ENCODE assay signal across 22 cellular contexts in genomic region chr5:124395287-124395686, GRCh38.
DNase-seq lines count a peak whose midpoint lies in the region; ATAC-seq and TF ChIP-seq lines count a peak whose summit lies in the region.
"Had no signal": no experiment of that assay in that cellular context is flagged by ENCODE, and none has a peak within 500 bp of the region (broad histone marks: within the 10 kb centered on the region; RNA-seq: fewer than 3 reads in every experiment).

No MANE protein-coding gene starts in this region.

- TF ChIP-seq CTCF in left ventricle myocardium inferior (IDR thresholded peaks at IDR 0.05; ENCODE audit: borderline replicate concordance) (no peak), Peyer's patch (IDR thresholded peaks at IDR 0.05) (no peak)

- peaks cover 3 to 10% of the 10 kb centered on the region in 2 donors for H3K9me3 Mint-ChIP-seq in activated naive CD4-positive, alpha-beta T cell treated with anti-CD3 and anti-CD28 coated beads, Interleukin-2, amount 50 U/mL, for 72 hours
- H3K9me3 Mint-ChIP-seq: T-helper 1 cell treated with Interleukin-12 subunit alpha and Interleukin-12 subunit beta and Interleukin-4 antibody, amounts not matched to agents 30 μg/mL and 1 μg/mL, for 36 hours had no signal

- H3K27ac Mint-ChIP-seq in activated naive CD4-positive, alpha-beta T cell treated with anti-CD3 and anti-CD28 coated beads, Interleukin-2, amount 50 U/mL, for 72 hours = no peak overlapping the region
- H3K27ac Mint-ChIP-seq: activated naive CD8-positive, alpha-beta T cell; CD8-positive, alpha-beta memory T cell; naive B cell; T-helper 1 cell treated with Interleukin-12 subunit alpha and Interleukin-12 subunit beta and Interleukin-4 antibody, amounts not matched to agents 30 μg/mL and 1 μg/mL, for 36 hours had no signal

- H3K36me3 ChIP-seq in left ventricle myocardium inferior (no peaks in the 10 kb centered on the region), Peyer's patch (no peaks in the 10 kb centered on the region)
- H3K36me3 ChIP-seq: vagina had no signal

- H3K27me3 ChIP-seq in left ventricle myocardium inferior (ENCODE audit: low read depth) (no peaks in the 10 kb centered on the region), Peyer's patch (no peaks in the 10 kb centered on the region)
- H3K27me3 ChIP-seq: vagina had no signal

- intact Hi-C loops in Right ventricle myocardium superior (cut with DNase I) (no loop called here), left ventricle myocardium inferior (cut with micrococcal nuclease) (no loop called here)

- no peak for DNase-seq in Right ventricle myocardium superior
- no peak for DNase-seq in left ventricle myocardium inferior
- DNase-seq in astrocyte of the hippocampus (ENCODE audit: low read depth, low spot score) = peak; percentile 73
- DNase-seq in left kidney (ENCODE audit: low read depth, low spot score) = peak; percentile 82
- DNase-seq in substantia nigra (lab: John Stamatoyannopoulos, UW) = peak in 40 of 49 donors; percentile 4 to 68 (median 41)
- no peak for DNase-seq in activated CD4-positive, alpha-beta T cell treated with anti-CD3 and anti-CD28 coated beads, Interleukin-2, amount 50 U/mL, for 48 hours
- no peak for DNase-seq in Peyer's patch
- no peak for DNase-seq in activated naive CD4-positive, alpha-beta T cell treated with anti-CD3 and anti-CD28 coated beads, Interleukin-2, amount 50 U/mL, for 72 hours (ENCODE audit: low spot score in 2 of 2)
- DNase-seq: activated CD4-positive, alpha-beta T cell treated with anti-CD3 and anti-CD28 coated beads for 1 hour; activated CD8-positive, alpha-beta memory T cell treated with anti-CD3 and anti-CD28 coated beads, Interleukin-2, amount 50 U/mL, for 48 hours; CD8-positive, alpha-beta memory T cell; erythroblast; IMR-90; naive B cell; NCI-H510A treated with DMSO at 0.1 percent for 48 hours; PC-9; stimulated activated naive CD8-positive, alpha-beta T cell treated with anti-CD3 and anti-CD28 coated beads, Interleukin-15, Interleukin-2, amounts not matched to agents 100 U/mL and 50 U/mL, for 24 hours had no signal

- no peaks in the 10 kb centered on the region for H3K36me3 Mint-ChIP-seq in activated naive CD4-positive, alpha-beta T cell treated with anti-CD3 and anti-CD28 coated beads, Interleukin-2, amount 50 U/mL, for 72 hours
- H3K36me3 Mint-ChIP-seq: activated naive CD8-positive, alpha-beta T cell; CD8-positive, alpha-beta memory T cell had no signal

- no peak for TF ChIP-seq POLR2A in Peyer's patch (IDR thresholded peaks at IDR 0.05)

- ATAC-seq in Right ventricle myocardium superior (ENCODE audit: poor library complexity) = peak; percentile 55
- no peak for ATAC-seq in activated naive CD4-positive, alpha-beta T cell treated with anti-CD3 and anti-CD28 coated beads, Interleukin-2, amount 50 U/mL, for 72 hours
- ATAC-seq: left lobe of liver; stimulated activated naive CD8-positive, alpha-beta T cell treated with anti-CD3 and anti-CD28 coated beads, Interleukin-15, Interleukin-2, amounts not matched to agents 100 U/mL and 50 U/mL, for 24 hours had no signal

- H3K9me3 ChIP-seq in left ventricle myocardium inferior (replicated peaks) (peaks cover 13% of the 10 kb centered on the region), Peyer's patch (peaks cover 0 to 4% (median 0%) of the 10 kb centered on the region in 4 donors)

- H3K27ac ChIP-seq in left ventricle myocardium inferior (replicated peaks) = no peak overlapping the region
- peak overlapping the region; percentile 81 for H3K27ac ChIP-seq in substantia nigra (ENCODE audit: low read depth, low read length, poor library complexity, severe bottlenecking)
- H3K27ac ChIP-seq in Peyer's patch = no peak overlapping the region
- H3K27ac ChIP-seq: PC-9, skin epidermis, vagina had no signal

- H3K4me1 ChIP-seq in left ventricle myocardium inferior (peaks cover 23% of the 10 kb centered on the region), Peyer's patch (no peaks in the 10 kb centered on the region)
- H3K4me1 ChIP-seq: vagina had no signal

- H3K4me3 ChIP-seq in left ventricle myocardium inferior (no peak overlapping the region), Peyer's patch (no peak overlapping the region)
- H3K4me3 ChIP-seq: PC-9, skin epidermis, vagina had no signal

Comparison
In these comparisons a context has a peak if more than half of its experiments do, and no peak if none do; other contexts are left out.
1. DNase-seq: peak in astrocyte of the hippocampus (single experiment), left kidney (single experiment) and substantia nigra (40 of 49); none in Right ventricle myocardium superior (single experiment), left ventricle myocardium inferior (single experiment), activated CD4-positive, alpha-beta T cell treated with anti-CD3 and anti-CD28 coated beads, Interleukin-2, amount 50 U/mL, for 48 hours (0 of 2), Peyer's patch (0 of 3) and activated naive CD4-positive, alpha-beta T cell treated with anti-CD3 and anti-CD28 coated beads, Interleukin-2, amount 50 U/mL, for 72 hours (0 of 2).